In the genomic region with DNA sequence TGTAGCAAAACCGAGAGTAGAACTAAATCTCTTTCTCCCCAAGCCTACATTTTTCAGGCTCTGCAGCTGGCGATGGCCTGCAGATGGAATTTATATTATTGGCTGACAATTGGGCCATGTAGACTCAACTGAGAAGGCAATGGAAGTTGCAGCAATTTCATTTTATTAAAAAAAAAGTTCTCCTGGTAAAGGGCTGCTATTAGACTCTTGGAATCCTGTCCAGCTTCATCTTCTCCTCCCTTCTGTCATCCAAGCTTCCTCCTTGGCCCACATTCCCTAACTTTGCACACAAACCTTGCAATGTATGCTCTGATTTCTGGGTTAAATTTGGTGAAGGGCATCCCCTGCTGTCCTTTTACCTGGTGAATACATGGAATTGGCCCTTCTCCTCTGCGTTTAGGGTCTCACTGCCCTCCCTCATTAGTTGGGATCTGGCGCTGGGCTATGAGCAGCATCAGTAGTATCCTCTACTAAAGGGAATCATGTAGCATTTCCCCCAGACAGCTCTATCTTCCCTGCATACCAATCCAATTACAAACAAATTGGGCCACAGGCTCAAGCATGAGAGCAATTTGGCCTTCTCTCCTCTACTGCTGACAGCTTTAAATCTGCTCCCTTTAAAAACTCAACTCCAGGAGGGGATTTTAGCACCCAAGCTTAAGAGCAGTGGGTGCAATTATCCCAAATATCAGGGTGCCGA, we compare ENCODE assay signal across 10 cellular contexts.
A peak's percentile ranks its signal among the peaks of the same experiment; 100 is the strongest.
DNase-seq lines count a peak whose midpoint lies in the region; ATAC-seq, FAIRE-seq and TF ChIP-seq lines count a peak whose summit lies in the region.
"Had no signal": no experiment of that assay in that cellular context is flagged by ENCODE, and none has a peak within 500 bp of the region (broad histone marks: within the 10 kb centered on the region; RNA-seq: fewer than 3 reads in every experiment).

No MANE protein-coding gene starts in this region.

- CTCF ChIA-PET in GM12878 (lab: Yijun Ruan, JAX), result interaction anchor here (1.7 kb wide), 1 partner anchor 9 kb away, joined by 4 read pairs; no protein-coding TSS in a partner anchor

- H3K4me3 ChIP-seq in GM12878 (no peak overlapping the region), esophagus squamous epithelium (no peak overlapping the region)

- TF ChIP-seq CTCF in GM12878 (IDR thresholded peaks at IDR 0.05 in 2 of 3, conservative IDR thresholded peaks at IDR 0.05 in 1 of 3; ENCODE audit: control insufficient read depth in 2 of 3, extremely low read depth in 1 of 3, insufficient read depth in 1 of 3, low read depth in 3 of 3, low read length in 3 of 3), result no peak
- TF ChIP-seq CTCF in natural killer cell (IDR thresholded peaks at IDR 0.05), result no peak
- TF ChIP-seq CTCF in esophagus squamous epithelium (IDR thresholded peaks at IDR 0.05), result no peak

- intact Hi-C loops in GM12878 (cut with micrococcal nuclease; ENCODE audit: unreplicated experiment) (no loop called here), left ventricle myocardium superior (cut with micrococcal nuclease) (no loop called here), head of caudate nucleus (cut with DNase I) (no loop called here), natural killer cell (cut with micrococcal nuclease) (no loop called here), esophagus squamous epithelium (cut with DNase I) (no loop called here)

- H3K27me3 ChIP-seq in GM12878 (replicated peaks in 1 of 2; ENCODE audit: control insufficient read depth in 2 of 2, insufficient read depth in 2 of 2, low read length in 1 of 2) (no peaks in the 10 kb centered on the region), esophagus squamous epithelium (no peaks in the 10 kb centered on the region)

- DNase-seq in GM19239 (ENCODE audit: insufficient read length, low spot score) (no peak), GM12878 (ENCODE audit: low read depth, low spot score) (no peak), left ventricle myocardium superior (no peak), head of caudate nucleus (no peak), natural killer cell (no peak), esophagus squamous epithelium (lab: John Stamatoyannopoulos, UW) (no peak), HUDEP-2 (lab: John Stamatoyannopoulos, UW; ENCODE audit: unreplicated experiment in 76 of 76) (no peak)
- DNase-seq in stimulated activated naive B cell treated with anti-CD40 and anti-IgM and Interleukin-4, amounts not matched to agents 10 μg/mL and 1 μg/mL and 100 μg/mL, for 72 hours, result no peak
- DNase-seq: activated CD4-positive, alpha-beta T cell treated with anti-CD3 and anti-CD28 coated beads for 4 hours; activated gamma-delta T cell treated with Interleukin-2 at 50 U/mL for 16 hours had no signal

- POLR2A ChIA-PET in GM12878 (lab: Charles Lee), result interaction anchor here (1.1 kb wide), 1 partner anchor 11 kb away, joined by 4 read pairs; no protein-coding TSS in a partner anchor

- TF ChIP-seq RAD21 in GM12878 (IDR thresholded peaks at IDR 0.05; ENCODE audit: insufficient read depth, low read depth, low read length), result peak; percentile 6; the same call in 1 of the 2 replicates

- H4K20me1 ChIP-seq in GM12878 (ENCODE audit: control insufficient read depth, insufficient read depth), result no peaks in the 10 kb centered on the region

- no peak overlapping the region for H3K27ac ChIP-seq in GM12878 (ENCODE audit: control insufficient read depth, insufficient read depth)
- H3K27ac ChIP-seq in esophagus squamous epithelium, result no peak overlapping the region

- peaks cover 4 to 6% of the 10 kb centered on the region in 2 donors for H3K27me3 Mint-ChIP-seq in stimulated activated naive B cell treated with anti-CD40 and anti-IgM and Interleukin-4, amounts not matched to agents 10 μg/mL and 1 μg/mL and 100 μg/mL, for 72 hours
- H3K27me3 Mint-ChIP-seq in natural killer cell (ENCODE audit: low read depth in 2 of 2), result no peaks in the 10 kb centered on the region

- FAIRE-seq in GM19239 (lab: Jason Lieb, UNC) (peak; percentile 21), GM12878 (lab: Jason Lieb, UNC) (no peak)

- H3K9ac ChIP-seq in GM12878 (ENCODE audit: control insufficient read depth, insufficient read depth, low read length), result no peak overlapping the region

- H2AFZ ChIP-seq in GM12878 (ENCODE audit: control insufficient read depth, low read depth, low read length), result no peak overlapping the region

- no peaks in the 10 kb centered on the region for H3K79me2 ChIP-seq in GM12878 (ENCODE audit: control insufficient read depth, insufficient read depth, low read length)

- H3K4me2 ChIP-seq in GM12878 (ENCODE audit: control insufficient read depth, insufficient read depth), result no peak overlapping the region

- no peak for TF ChIP-seq POLR2A in GM12878 (IDR thresholded peaks at IDR 0.05; ENCODE audit: low read depth, low read length)
- TF ChIP-seq POLR2A in esophagus squamous epithelium (IDR thresholded peaks at IDR 0.05), result no peak

- no peak for TF ChIP-seq EP300 in GM12878 (IDR thresholded peaks at IDR 0.05; ENCODE audit: borderline replicate concordance in 1 of 2, control insufficient read depth in 1 of 2, low read depth in 2 of 2, low read length in 2 of 2)

- H3K27ac Mint-ChIP-seq in stimulated activated naive B cell treated with anti-CD40 and anti-IgM and Interleukin-4, amounts not matched to agents 10 μg/mL and 1 μg/mL and 100 μg/mL, for 72 hours, result peak overlapping the region; percentile 82
- no peak overlapping the region for H3K27ac Mint-ChIP-seq in natural killer cell

- RAD21 ChIA-PET in GM12878 (lab: Charles Lee; ENCODE audit: unreplicated experiment), result no interaction called here

- peaks cover 34 to 44% of the 10 kb centered on the region in 2 donors for H3K4me1 Mint-ChIP-seq in stimulated activated naive B cell treated with anti-CD40 and anti-IgM and Interleukin-4, amounts not matched to agents 10 μg/mL and 1 μg/mL and 100 μg/mL, for 72 hours
- no peaks in the 10 kb centered on the region for H3K4me1 Mint-ChIP-seq in natural killer cell

- no peak overlapping the region for H3K4me3 Mint-ChIP-seq in stimulated activated naive B cell treated with anti-CD40 and anti-IgM and Interleukin-4, amounts not matched to agents 10 μg/mL and 1 μg/mL and 100 μg/mL, for 72 hours
- H3K4me3 Mint-ChIP-seq in natural killer cell, result no peak overlapping the region

- H3K9me3 ChIP-seq in GM12878 (replicated peaks; ENCODE audit: control insufficient read depth, insufficient read depth, low read length) (no peaks in the 10 kb centered on the region), esophagus squamous epithelium (no peaks in the 10 kb centered on the region)

- H3K36me3 ChIP-seq in GM12878 (ENCODE audit: control insufficient read depth in 2 of 2, insufficient read depth in 2 of 2, low read length in 1 of 2) (no peaks in the 10 kb centered on the region), esophagus squamous epithelium (no peaks in the 10 kb centered on the region)

- H3K36me3 Mint-ChIP-seq in stimulated activated naive B cell treated with anti-CD40 and anti-IgM and Interleukin-4, amounts not matched to agents 10 μg/mL and 1 μg/mL and 100 μg/mL, for 72 hours, result peaks cover 3 to 12% of the 10 kb centered on the region in 2 donors
- no peaks in the 10 kb centered on the region for H3K36me3 Mint-ChIP-seq in natural killer cell

- in situ Hi-C loops in GM12878 (cut with MboI), result no loop called here

- SMC1A ChIA-PET in GM12878 (lab: Charles Lee; ENCODE audit: uncharacterized antibody, unreplicated experiment), result interaction anchor here (0.9 to 1.8 kb wide), 9 partner anchors 9 to 79 kb away, joined by 3 to 8 read pairs (median 3); no protein-coding TSS in a partner anchor

- WGBS in GM12878 (ENCODE audit: insufficient coverage, insufficient replicate concordance, low lambda C conversion rate, missing lambda C conversion rate), result 96% methylated on average over 5 of the region's 5 CpGs
- 53 to 68% methylated on average over 5 of the region's 5 CpGs for WGBS in esophagus squamous epithelium, 2 donors

- H3K4me1 ChIP-seq in GM12878 (ENCODE audit: control insufficient read depth, insufficient read depth, low read length) (peaks cover 16% of the 10 kb centered on the region), esophagus squamous epithelium (peaks cover 0 to 6% (median 3%) of the 10 kb centered on the region in 3 donors)

- no TSS peak for BruUV-seq in GM12878 (replicated peaks; lab: Mats Ljungman, UMichigan)

- peaks cover 4% of the 10 kb centered on the region in 2 donors for H3K9me3 Mint-ChIP-seq in stimulated activated naive B cell treated with anti-CD40 and anti-IgM and Interleukin-4, amounts not matched to agents 10 μg/mL and 1 μg/mL and 100 μg/mL, for 72 hours
- H3K9me3 Mint-ChIP-seq in natural killer cell, result peaks cover 2 to 7% of the 10 kb centered on the region in 2 donors

- ATAC-seq in GM12878 (no peak; the same call in 2 of the 3 replicates), left ventricle myocardium superior (peak; percentile 94), natural killer cell (no peak)
- no peak for ATAC-seq in stimulated activated naive B cell treated with anti-CD40 and anti-IgM and Interleukin-4, amounts not matched to agents 10 μg/mL and 1 μg/mL and 100 μg/mL, for 72 hours (replicated peaks)

TF ChIP-seq in GM12878, 131 proteins besides CTCF, POLR2A, EP300 and RAD21 (continues in another document):
- TF ChIP-seq CBX3 (IDR thresholded peaks at IDR 0.05; ENCODE audit: borderline replicate concordance, low read depth) (no peak), ESRRA (IDR thresholded peaks at IDR 0.05; ENCODE audit: low read length) (no peak), NRF1 (conservative IDR thresholded peaks at IDR 0.05; ENCODE audit: low read depth, low read length) (no peak), CREB1 (IDR thresholded peaks at IDR 0.05; ENCODE audit: low read depth) (no peak), ETV6 (conservative IDR thresholded peaks at IDR 0.05 in 1 of 2, IDR thresholded peaks at IDR 0.05 in 1 of 2; ENCODE audit: borderline replicate concordance in 1 of 2, low read depth in 1 of 2) (no peak)
- TF ChIP-seq, protein P1, sequence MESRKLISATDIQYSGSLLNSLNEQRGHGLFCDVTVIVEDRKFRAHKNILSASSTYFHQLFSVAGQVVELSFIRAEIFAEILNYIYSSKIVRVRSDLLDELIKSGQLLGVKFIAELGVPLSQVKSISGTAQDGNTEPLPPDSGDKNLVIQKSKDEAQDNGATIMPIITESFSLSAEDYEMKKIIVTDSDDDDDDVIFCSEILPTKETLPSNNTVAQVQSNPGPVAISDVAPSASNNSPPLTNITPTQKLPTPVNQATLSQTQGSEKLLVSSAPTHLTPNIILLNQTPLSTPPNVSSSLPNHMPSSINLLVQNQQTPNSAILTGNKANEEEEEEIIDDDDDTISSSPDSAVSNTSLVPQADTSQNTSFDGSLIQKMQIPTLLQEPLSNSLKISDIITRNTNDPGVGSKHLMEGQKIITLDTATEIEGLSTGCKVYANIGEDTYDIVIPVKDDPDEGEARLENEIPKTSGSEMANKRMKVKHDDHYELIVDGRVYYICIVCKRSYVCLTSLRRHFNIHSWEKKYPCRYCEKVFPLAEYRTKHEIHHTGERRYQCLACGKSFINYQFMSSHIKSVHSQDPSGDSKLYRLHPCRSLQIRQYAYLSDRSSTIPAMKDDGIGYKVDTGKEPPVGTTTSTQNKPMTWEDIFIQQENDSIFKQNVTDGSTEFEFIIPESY (IDR thresholded peaks at IDR 0.05), result no peak
